1 cellular context compared by ENCODE assay signal in the genomic region with DNA sequence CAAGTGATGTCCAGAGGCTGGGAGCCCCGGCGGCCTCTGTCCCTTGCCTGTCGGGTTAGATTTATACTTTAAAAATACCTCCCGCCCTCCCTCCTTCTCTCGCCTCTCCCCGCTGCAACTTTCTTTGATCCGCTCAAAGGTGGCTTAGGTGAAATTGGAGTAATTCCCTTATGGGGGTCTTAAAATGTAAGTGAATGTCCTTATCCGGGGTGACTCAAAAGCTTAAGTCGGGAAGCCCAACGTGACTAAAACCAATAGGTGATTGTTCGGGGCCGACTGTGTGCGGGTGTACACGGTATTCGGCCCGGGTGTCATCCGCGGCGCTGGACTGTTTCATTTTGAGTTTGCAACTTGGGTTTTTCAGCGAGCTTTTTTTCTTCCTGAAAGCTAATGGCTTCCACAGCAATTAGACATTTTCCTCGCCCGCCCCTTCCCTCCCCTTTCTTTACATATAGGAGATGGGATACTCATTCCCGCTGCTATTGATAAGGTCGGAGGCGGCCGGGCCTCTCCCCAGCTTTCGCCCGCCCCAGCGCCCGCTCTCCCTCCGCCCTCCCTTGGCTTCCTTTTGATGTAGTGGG.
TF ChIP-seq lines count a peak whose summit lies in the region.

No MANE protein-coding gene starts in this region.

TF ChIP-seq in HEK293, 187 proteins besides CTCF, POLR2A, EP300 and RAD21 (continued from another document):
- no peak for TF ChIP-seq ZNF169 (tag by site-specific recombination; IDR thresholded peaks at IDR 0.05)
- no peak for TF ChIP-seq ZNF621 (tag by site-specific recombination; IDR thresholded peaks at IDR 0.05)
- TF ChIP-seq ZNF354C (tag by site-specific recombination; IDR thresholded peaks at IDR 0.05; ENCODE audit: borderline replicate concordance, low read depth) = no peak
- TF ChIP-seq ZNF426 (tag by site-specific recombination; IDR thresholded peaks at IDR 0.05) = no peak
- TF ChIP-seq ZNF76 (tag by site-specific recombination; IDR thresholded peaks at IDR 0.05; ENCODE audit: borderline replicate concordance, low read depth) = 0 out of 2 replicates have a peak, but pooled peaks have one; percentile 0
- no peak for TF ChIP-seq ZIC2 (tag by site-specific recombination; IDR thresholded peaks at IDR 0.05)
- TF ChIP-seq SP2 (tag by site-specific recombination; IDR thresholded peaks at IDR 0.05) = peak; percentile 54
- no peak for TF ChIP-seq ZNF501 (tag by site-specific recombination; IDR thresholded peaks at IDR 0.05)
- TF ChIP-seq ZNF776 (tag by site-specific recombination; IDR thresholded peaks at IDR 0.05; ENCODE audit: borderline replicate concordance) = no peak
- peak; percentile 91 for TF ChIP-seq ZBTB11 (tag by site-specific recombination; conservative IDR thresholded peaks at IDR 0.05; ENCODE audit: low read depth)
- TF ChIP-seq ZNF148 (tag by site-specific recombination; IDR thresholded peaks at IDR 0.05; ENCODE audit: borderline replicate concordance) = no peak
- no peak for TF ChIP-seq ZSCAN4 (tag by site-specific recombination; IDR thresholded peaks at IDR 0.05)
- TF ChIP-seq ZNF600 (tag by site-specific recombination; IDR thresholded peaks at IDR 0.05) = no peak
- no peak for TF ChIP-seq ZNF544 (tag by site-specific recombination; IDR thresholded peaks at IDR 0.05)
- no peak for TF ChIP-seq ZNF302 (tag by site-specific recombination; IDR thresholded peaks at IDR 0.05; ENCODE audit: low read depth)
- TF ChIP-seq, protein P1, sequence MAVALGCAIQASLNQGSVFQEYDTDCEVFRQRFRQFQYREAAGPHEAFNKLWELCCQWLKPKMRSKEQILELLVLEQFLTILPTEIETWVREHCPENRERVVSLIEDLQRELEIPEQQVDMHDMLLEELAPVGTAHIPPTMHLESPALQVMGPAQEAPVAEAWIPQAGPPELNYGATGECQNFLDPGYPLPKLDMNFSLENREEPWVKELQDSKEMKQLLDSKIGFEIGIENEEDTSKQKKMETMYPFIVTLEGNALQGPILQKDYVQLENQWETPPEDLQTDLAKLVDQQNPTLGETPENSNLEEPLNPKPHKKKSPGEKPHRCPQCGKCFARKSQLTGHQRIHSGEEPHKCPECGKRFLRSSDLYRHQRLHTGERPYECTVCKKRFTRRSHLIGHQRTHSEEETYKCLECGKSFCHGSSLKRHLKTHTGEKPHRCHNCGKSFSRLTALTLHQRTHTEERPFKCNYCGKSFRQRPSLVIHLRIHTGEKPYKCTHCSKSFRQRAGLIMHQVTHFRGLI (tag by site-specific recombination; IDR thresholded peaks at IDR 0.05) = no peak
- TF ChIP-seq, protein P2, sequence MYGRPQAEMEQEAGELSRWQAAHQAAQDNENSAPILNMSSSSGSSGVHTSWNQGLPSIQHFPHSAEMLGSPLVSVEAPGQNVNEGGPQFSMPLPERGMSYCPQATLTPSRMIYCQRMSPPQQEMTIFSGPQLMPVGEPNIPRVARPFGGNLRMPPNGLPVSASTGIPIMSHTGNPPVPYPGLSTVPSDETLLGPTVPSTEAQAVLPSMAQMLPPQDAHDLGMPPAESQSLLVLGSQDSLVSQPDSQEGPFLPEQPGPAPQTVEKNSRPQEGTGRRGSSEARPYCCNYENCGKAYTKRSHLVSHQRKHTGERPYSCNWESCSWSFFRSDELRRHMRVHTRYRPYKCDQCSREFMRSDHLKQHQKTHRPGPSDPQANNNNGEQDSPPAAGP (tag by site-specific recombination; IDR thresholded peaks at IDR 0.05) = no peak
- no peak for TF ChIP-seq YY2 (tag by site-specific recombination; IDR thresholded peaks at IDR 0.05)
- TF ChIP-seq ZNF654 (tag by site-specific recombination; IDR thresholded peaks at IDR 0.05; ENCODE audit: low read depth) = no peak
- TF ChIP-seq ZNF660 (tag by site-specific recombination; IDR thresholded peaks at IDR 0.05) = 0 out of 2 replicates have a peak, but pooled peaks have one; percentile 11
- no peak for TF ChIP-seq SALL2 (tag by site-specific recombination; IDR thresholded peaks at IDR 0.05; ENCODE audit: borderline replicate concordance)
- TF ChIP-seq ZNF488 (tag by site-specific recombination; IDR thresholded peaks at IDR 0.05) = no peak
- peak; percentile 14; the same call in 1 of the 2 replicates for TF ChIP-seq SP3 (tag by site-specific recombination; IDR thresholded peaks at IDR 0.05)
- no peak for TF ChIP-seq TRIM28 (IDR thresholded peaks at IDR 0.05; ENCODE audit: borderline replicate concordance, low read length)
- TF ChIP-seq, protein P3, sequence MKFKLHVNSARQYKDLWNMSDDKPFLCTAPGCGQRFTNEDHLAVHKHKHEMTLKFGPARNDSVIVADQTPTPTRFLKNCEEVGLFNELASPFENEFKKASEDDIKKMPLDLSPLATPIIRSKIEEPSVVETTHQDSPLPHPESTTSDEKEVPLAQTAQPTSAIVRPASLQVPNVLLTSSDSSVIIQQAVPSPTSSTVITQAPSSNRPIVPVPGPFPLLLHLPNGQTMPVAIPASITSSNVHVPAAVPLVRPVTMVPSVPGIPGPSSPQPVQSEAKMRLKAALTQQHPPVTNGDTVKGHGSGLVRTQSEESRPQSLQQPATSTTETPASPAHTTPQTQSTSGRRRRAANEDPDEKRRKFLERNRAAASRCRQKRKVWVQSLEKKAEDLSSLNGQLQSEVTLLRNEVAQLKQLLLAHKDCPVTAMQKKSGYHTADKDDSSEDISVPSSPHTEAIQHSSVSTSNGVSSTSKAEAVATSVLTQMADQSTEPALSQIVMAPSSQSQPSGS (tag by site-specific recombination; IDR thresholded peaks at IDR 0.05; ENCODE audit: low read depth) = no peak
- no peak for TF ChIP-seq ZBTB48 (tag by site-specific recombination; IDR thresholded peaks at IDR 0.05)
